ENCODE assay signal across 39 cellular contexts in the genomic region with DNA sequence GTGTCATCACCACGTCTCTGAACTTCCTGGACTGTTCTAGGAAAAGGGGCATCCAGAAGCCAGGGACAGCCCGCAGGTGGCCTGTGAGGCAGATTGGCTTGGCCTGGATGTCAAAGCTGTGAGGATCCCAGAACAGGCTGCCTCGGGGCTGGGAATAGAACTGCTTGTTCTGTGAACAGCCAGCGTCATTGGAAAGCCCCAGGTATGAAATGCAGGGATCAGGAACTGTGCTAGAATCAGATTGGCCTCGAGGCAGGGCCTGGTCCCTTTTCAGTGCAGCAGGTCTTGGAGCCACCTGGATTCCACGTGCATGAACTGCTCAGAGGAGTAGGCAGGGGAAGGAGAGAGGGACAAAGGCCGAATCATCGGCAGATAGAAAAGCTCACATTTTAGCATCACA. TPM values are rescaled to one million over a fixed set of nuclear protein-coding genes. Genes with fewer than 3 reads are reported as not detected.
"Had no signal": no experiment of that assay in that cellular context is flagged by ENCODE, and none has a peak within 500 bp of the region (broad histone marks: within the 10 kb centered on the region; RNA-seq: fewer than 3 reads in every experiment).

No MANE protein-coding gene starts in this region.

- FAIRE-seq: astrocyte, bronchial epithelial cell, TTC549 had no signal

- H3K9me3 ChIP-seq: adrenal gland, body of pancreas, SJCRH30 had no signal

- H3K36me3 ChIP-seq: adrenal gland, SJCRH30 had no signal

- ATAC-seq: activated naive CD4-positive, alpha-beta T cell treated with anti-CD3 and anti-CD28 coated beads, Interleukin-2, amount 50 U/mL, for 72 hours; activated T-cell treated with anti-CD3 and anti-CD28 coated beads, Interleukin-2, amount 50 U/mL, for 4 hours; body of pancreas; PC-3 had no signal

- H3K27me3 ChIP-seq: adrenal gland, body of pancreas, SJCRH30 had no signal

- DNase-seq: activated B cell treated with CpG ODN at 0.5 μM for 24 hours; activated CD4-positive, alpha-beta memory T cell treated with anti-CD3 and anti-CD28 coated beads for 36 hours; activated CD4-positive, alpha-beta T cell treated with anti-CD3 and anti-CD28 coated beads for 4 hours; activated CD4-positive, alpha-beta T cell treated with anti-CD3 and anti-CD28 coated beads, Interleukin-2, amount 50 U/mL, for 1 hour; activated CD4-positive, CD25-positive, alpha-beta regulatory T cell treated with anti-CD3 and anti-CD28 coated beads, Interleukin-2, amount 50 U/mL, for 72 hours; activated CD8-positive, alpha-beta memory T cell treated with anti-CD3 and anti-CD28 coated beads, Interleukin-2, amount 50 U/mL, for 4 hours; activated gamma-delta T cell treated with Interleukin-2 at 50 U/mL for 16 hours; activated naive CD4-positive, alpha-beta T cell treated with anti-CD3 and anti-CD28 coated beads for 36 hours; activated T-cell treated with anti-CD3 and anti-CD28 coated beads for 4 hours; activated T-cell treated with anti-CD3 and anti-CD28 coated beads, Interleukin-2, amount 50 U/mL, for 4 hours; body of pancreas; caudate nucleus; cerebellar nuclear complex; Kasumi-1; MM.1S; MV-4-11; NCI-H1092; NCI-H1436 treated with DMSO at 0.1 percent for 48 hours; NCI-H1694 treated with DMSO at 0.1 percent for 48 hours; NCI-H2029; NCI-H345; NCI-H524 treated with DMSO at 0.1 percent for 48 hours; NCI-H748 treated with DMSO at 0.1 percent for 48 hours; NK-92 treated with Interleukin-12 subunit alpha and Interleukin-12 subunit beta, amount 100 ng/mL, for 24 hours; PC-3; SHP77; SJCRH30; T1000 had no signal

- H3K27ac ChIP-seq: SJCRH30, SK-N-MC had no signal

- H3K4me3 ChIP-seq: adrenal gland, body of pancreas, SJCRH30, SK-N-MC had no signal

RNA-seq across cellular contexts. Expression of a gene that starts 44.6 kb away (rescaled TPM):
- total RNA-seq: T-helper 1 cell treated with Interleukin-12 subunit alpha and Interleukin-12 subunit beta and Interleukin-4 antibody, amounts not matched to agents 30 ng/mL and 1 ng/mL, for 36 hours had no signal

RNA-seq across cellular contexts. Expression of a gene that starts 53.0 kb away (rescaled TPM):
- total RNA-seq: activated B cell treated with CpG ODN at 0.5 μM for 24 hours; activated CD4-positive, alpha-beta memory T cell treated with anti-CD3 and anti-CD28 coated beads for 36 hours; activated naive CD4-positive, alpha-beta T cell treated with anti-CD3 and anti-CD28 coated beads for 36 hours; activated naive CD4-positive, alpha-beta T cell treated with anti-CD3 and anti-CD28 coated beads, Interleukin-2, amount 50 U/mL, for 72 hours; activated T-cell treated with anti-CD3 and anti-CD28 coated beads, Interleukin-2, amount 50 U/mL, for 4 hours; activated T-helper 1 cell treated with anti-CD3 and anti-CD28 coated beads, Interleukin-12 subunit alpha, Interleukin-12 subunit beta, Interleukin-2, Interleukin-4 antibody, amounts not matched to agents 30 ng/mL and 10 ng/mL and 1 ng/mL, durations not matched to agents 14 hours and 24 hours and 36 hours; adrenal gland; astrocyte; body of pancreas; bronchial epithelial cell; NCI-H460; PC-3; RPMI7951; SJCRH30; T-helper 1 cell treated with Interleukin-12 subunit alpha and Interleukin-12 subunit beta and Interleukin-4 antibody, amounts not matched to agents 30 ng/mL and 1 ng/mL, for 36 hours; T-helper 2 cell treated with Interferon-gamma antibody and Interleukin-4, amounts not matched to agents 100 ng/mL and 5 ng/mL, for 36 hours had no signal
- polyA plus RNA-seq: adrenal gland had no signal
